Comparison of ENCODE assay signal across 1 cellular context in the genomic region with DNA sequence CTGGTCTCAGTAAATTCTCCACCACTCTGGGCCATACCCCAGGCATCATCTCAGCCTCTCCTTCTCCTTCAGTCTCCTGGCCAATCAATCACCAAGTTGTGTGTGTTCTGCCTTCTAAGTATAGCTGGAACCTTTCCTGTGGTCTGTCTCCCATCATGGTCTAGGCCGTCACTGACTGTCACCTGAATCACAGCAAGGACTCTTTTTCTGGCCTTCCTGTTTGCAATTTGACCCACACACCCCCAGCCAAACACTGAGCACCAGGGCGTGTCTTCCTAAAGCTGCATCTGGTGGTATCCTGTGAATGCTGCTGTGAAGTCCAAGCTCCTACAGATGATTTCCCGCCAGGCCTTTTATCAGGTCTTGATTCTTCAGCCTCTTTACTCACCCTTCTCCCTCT.
TF ChIP-seq lines count a peak whose summit lies in the region.

No MANE protein-coding gene starts in this region.

TF ChIP-seq in GM23338, 12 proteins besides CTCF, POLR2A, EP300 and RAD21 (continued from another document):
- TF ChIP-seq STAT1 (IDR thresholded peaks at IDR 0.05; ENCODE audit: unreplicated experiment) (no peak), EZH2phosphoT487 (IDR thresholded peaks at IDR 0.05; ENCODE audit: unreplicated experiment) (no peak)
